ENCODE assay signal across 22 cellular contexts in genomic region chr6:168286116-168286515, GRCh38. TPM values are rescaled to one million over a fixed set of nuclear protein-coding genes. Genes with fewer than 3 reads are reported as not detected.
DNase-seq lines count a peak whose midpoint lies in the region; ATAC-seq, FAIRE-seq and TF ChIP-seq lines count a peak whose summit lies in the region.
"Had no signal": no experiment of that assay in that cellular context is flagged by ENCODE, and none has a peak within 500 bp of the region (broad histone marks: within the 10 kb centered on the region; RNA-seq: fewer than 3 reads in every experiment).

No MANE protein-coding gene starts in this region.

- H3K36me3 ChIP-seq in Panc1 (ENCODE audit: control insufficient read depth, insufficient read depth, low read length), result no peaks in the 10 kb centered on the region; the same call in 1 of the 2 replicates
- no peaks in the 10 kb centered on the region for H3K36me3 ChIP-seq in K562 (ENCODE audit: control insufficient read depth, insufficient read depth, low read length)
- H3K36me3 ChIP-seq in HepG2 (replicated peaks in 1 of 2; ENCODE audit: control insufficient read depth in 1 of 2, insufficient read depth in 2 of 2, low read length in 2 of 2), result no peaks in the 10 kb centered on the region

- TF ChIP-seq POLR2A in K562 (conservative IDR thresholded peaks at IDR 0.05) (no peak), HepG2 (IDR thresholded peaks at IDR 0.05; ENCODE audit: insufficient read depth in 1 of 2, low read depth in 2 of 2, low read length in 2 of 2) (no peak)

- WGBS in K562 (ENCODE audit: insufficient coverage, low coverage, missing lambda C conversion rate), result 1% methylated on average over 12 of the region's 12 CpGs
- WGBS in HepG2 (ENCODE audit: low lambda C conversion rate), result 13% methylated on average over 12 of the region's 12 CpGs

- POLR2A ChIA-PET in Panc1 (lab: Charles Lee) (no interaction called here), K562 (lab: Yijun Ruan, JAX) (interaction anchor here (0.6 kb wide), 1 partner anchor 81 kb away, joined by 3 read pairs; no protein-coding TSS in a partner anchor), HepG2 (lab: Yijun Ruan, JAX) (interaction anchor here (0.9 to 1.6 kb wide), 3 partner anchors 12 to 40 kb away, joined by 3 to 14 read pairs (median 5); no protein-coding TSS in a partner anchor), MCF 10A (lab: Yijun Ruan, JAX) (no interaction called here)

- no peaks in the 10 kb centered on the region for H3K4me1 ChIP-seq in Panc1 (ENCODE audit: control insufficient read depth, insufficient read depth, low read length)
- no peaks in the 10 kb centered on the region; a peak in 1 of 5 replicates for H3K4me1 ChIP-seq in K562 (replicated peaks in 1 of 2; ENCODE audit: control insufficient read depth in 2 of 2, insufficient read depth in 2 of 2, low read length in 2 of 2)
- peaks cover 49% of the 10 kb centered on the region for H3K4me1 ChIP-seq in HepG2 (ENCODE audit: insufficient read depth, low read length)

- BruUV-seq in Panc1 (replicated peaks; lab: Mats Ljungman, UMichigan) (no TSS peak), K562 (replicated peaks; lab: Mats Ljungman, UMichigan) (no TSS peak), HepG2 (replicated peaks; lab: Mats Ljungman, UMichigan) (no TSS peak), MCF 10A (replicated peaks; lab: Mats Ljungman, UMichigan) (no TSS peak)

- in situ Hi-C loops in Panc1 (cut with HindIII; ENCODE audit: low pct_unique_long_range_greater_than_20kb, low sequenced_read_pairs) (no loop called here), K562 (cut with MboI) (no loop called here), HepG2 (cut with HindIII; ENCODE audit: extremely low pct_ligation_motif_present, low pct_unique_long_range_greater_than_20kb) (no loop called here)

- DNase-seq in Panc1 (ENCODE audit: low read depth, low spot score) (no peak), K562 (ENCODE audit: extremely low read depth in 1 of 4, low spot score in 3 of 4) (no peak), HepG2 (ENCODE audit: low spot score) (peak; percentile 63), posterior vena cava (ENCODE audit: low spot score) (peak; percentile 45), MCF 10A (ENCODE audit: unreplicated experiment) (no peak), NCI-H82 treated with DMSO at 0.1 percent for 48 hours (lab: John Stamatoyannopoulos, UW; ENCODE audit: unreplicated experiment) (no peak), DMS79 treated with DMSO at 0.1 percent for 48 hours (lab: John Stamatoyannopoulos, UW) (no peak)
- DNase-seq in activated T-cell treated with anti-CD3 and anti-CD28 coated beads, Interleukin-2, amount 50 U/mL, for 24 hours, result no peak
- DNase-seq: ACHN, AML-193, DMS153, DND-41, EL, GOT3, H7, HFFc6 had no signal

- no peaks in the 10 kb centered on the region for H3K36me3 Mint-ChIP-seq in MCF 10A (ENCODE audit: insufficient read depth, unreplicated experiment)
- H3K36me3 Mint-ChIP-seq in activated T-cell treated with anti-CD3 and anti-CD28 coated beads, Interleukin-2, amount 50 U/mL, for 24 hours (ENCODE audit: low read depth), result no peaks in the 10 kb centered on the region

- H3K4me3 ChIP-seq in Panc1 (ENCODE audit: low read depth in 2 of 2, low read length in 2 of 2), result no peak overlapping the region
- no peak overlapping the region for H3K4me3 ChIP-seq in K562
- H3K4me3 ChIP-seq in HepG2 (replicated peaks in 1 of 3; ENCODE audit: insufficient read depth in 1 of 3, low read depth in 2 of 3, low read length in 3 of 3), result 0 out of 6 replicates have a peak overlapping the region, but pooled peaks of 1 of the 3 experiments have one; percentile 3
- H3K4me3 ChIP-seq: GM12878 had no signal

- H3K9me3 ChIP-seq in Panc1 (ENCODE audit: control insufficient read depth, insufficient read depth, low read depth, low read length) (no peaks in the 10 kb centered on the region), K562 (replicated peaks; ENCODE audit: control insufficient read depth, insufficient read depth, low read depth, low read length) (no peaks in the 10 kb centered on the region), HepG2 (ENCODE audit: low read length) (no peaks in the 10 kb centered on the region)

- no peak overlapping the region for H3K4me3 Mint-ChIP-seq in MCF 10A (ENCODE audit: unreplicated experiment)
- H3K4me3 Mint-ChIP-seq in activated T-cell treated with anti-CD3 and anti-CD28 coated beads, Interleukin-2, amount 50 U/mL, for 24 hours, result no peak overlapping the region
- H3K4me3 Mint-ChIP-seq: CD4-positive, alpha-beta T cell; HFFc6 had no signal

- intact Hi-C loops in Panc1 (cut with micrococcal nuclease; ENCODE audit: unreplicated experiment) (no loop called here), K562 (cut with micrococcal nuclease) (no loop called here), HepG2 (cut with micrococcal nuclease; ENCODE audit: unreplicated experiment) (no loop called here), posterior vena cava (cut with DNase I) (no loop called here), MCF 10A (cut with micrococcal nuclease) (no loop called here)

- no peak overlapping the region for H3K27ac ChIP-seq in Panc1 (ENCODE audit: low read length)
- H3K27ac ChIP-seq in K562 (ENCODE audit: extremely low read depth, low read depth, low read length), result no peak overlapping the region
- H3K27ac ChIP-seq in HepG2 (ENCODE audit: extremely low read length, insufficient read depth, low read length), result no peak overlapping the region
- H3K27ac ChIP-seq: C4-2B had no signal

- ATAC-seq in Panc1 (0 out of 2 replicates have a peak, but pooled peaks have one; percentile 39), K562 (peak; percentile 21; the same call in 2 of the 3 replicates), HepG2 (peak; percentile 88)
- ATAC-seq: GM12878, HCT116 had no signal

- H3K4me1 Mint-ChIP-seq in MCF 10A (ENCODE audit: insufficient read depth, unreplicated experiment), result no peaks in the 10 kb centered on the region
- H3K4me1 Mint-ChIP-seq in activated T-cell treated with anti-CD3 and anti-CD28 coated beads, Interleukin-2, amount 50 U/mL, for 24 hours (ENCODE audit: low read depth), result peaks cover 26% of the 10 kb centered on the region

- H3K4me2 ChIP-seq in K562 (ENCODE audit: insufficient read depth, low read length) (no peak overlapping the region), HepG2 (ENCODE audit: low read depth, low read length) (peak overlapping the region; percentile 43)

- TF ChIP-seq EP300 in K562 (IDR thresholded peaks at IDR 0.05; ENCODE audit: low read length) (no peak), HepG2 (IDR thresholded peaks at IDR 0.05; ENCODE audit: low read depth in 2 of 2, low read length in 2 of 2) (no peak), HepG2 (CRISPR knock-in tag; IDR thresholded peaks at IDR 0.05; ENCODE audit: borderline replicate concordance) (no peak)

- H3K9me3 Mint-ChIP-seq in MCF 10A (ENCODE audit: unreplicated experiment), result no peaks in the 10 kb centered on the region
- H3K9me3 Mint-ChIP-seq in activated T-cell treated with anti-CD3 and anti-CD28 coated beads, Interleukin-2, amount 50 U/mL, for 24 hours, result no peaks in the 10 kb centered on the region
- H3K9me3 Mint-ChIP-seq: CD4-positive, alpha-beta T cell had no signal

- CTCF ChIA-PET in Panc1 (lab: Charles Lee) (no interaction called here), K562 (lab: Yijun Ruan, JAX; ENCODE audit: low intra/inter-chr PET ratio) (no interaction called here), HepG2 (lab: Yijun Ruan, JAX; ENCODE audit: low intra/inter-chr PET ratio, low total read pairs) (no interaction called here), MCF 10A (lab: Yijun Ruan, JAX) (interaction anchor here (0.6 kb wide), 1 partner anchor 28 kb away, joined by 3 read pairs; no protein-coding TSS in a partner anchor)

- H3K27ac Mint-ChIP-seq in MCF 10A (ENCODE audit: low read depth, unreplicated experiment), result no peak overlapping the region
- H3K27ac Mint-ChIP-seq in activated T-cell treated with anti-CD3 and anti-CD28 coated beads, Interleukin-2, amount 50 U/mL, for 24 hours, result no peak overlapping the region
- H3K27ac Mint-ChIP-seq: CD4-positive, alpha-beta T cell; HFFc6 had no signal

- H3K27me3 Mint-ChIP-seq in MCF 10A (ENCODE audit: insufficient read depth, unreplicated experiment), result peaks cover 17% of the 10 kb centered on the region
- H3K27me3 Mint-ChIP-seq in activated T-cell treated with anti-CD3 and anti-CD28 coated beads, Interleukin-2, amount 50 U/mL, for 24 hours, result peaks cover 48% of the 10 kb centered on the region

- peaks cover 5% of the 10 kb centered on the region for H3K27me3 ChIP-seq in Panc1 (ENCODE audit: control insufficient read depth, insufficient read depth, low read length)
- H3K27me3 ChIP-seq in K562 (ENCODE audit: control insufficient read depth in 2 of 2, insufficient read depth in 2 of 2, low read length in 2 of 2), result peaks cover 39 to 63% of the 10 kb centered on the region in 2 experiments
- no peaks in the 10 kb centered on the region for H3K27me3 ChIP-seq in HepG2 (ENCODE audit: control insufficient read depth in 1 of 2, insufficient read depth in 2 of 2, low read length in 2 of 2)

- TF ChIP-seq CTCF in Panc1 (IDR thresholded peaks at IDR 0.05) (no peak), K562 (IDR thresholded peaks at IDR 0.05 in 2 of 3, conservative IDR thresholded peaks at IDR 0.05 in 1 of 3; ENCODE audit: insufficient read depth in 2 of 3, low read depth in 1 of 3, low read length in 3 of 3) (no peak), HepG2 (CRISPR knock-in tag; IDR thresholded peaks at IDR 0.05) (no peak), MCF 10A (IDR thresholded peaks at IDR 0.05; ENCODE audit: unreplicated experiment) (no peak)

- no peak overlapping the region for H2AFZ ChIP-seq in K562 (ENCODE audit: low read depth, low read length)
- no peak overlapping the region for H2AFZ ChIP-seq in HepG2 (ENCODE audit: low read length)

- peaks cover 13% of the 10 kb centered on the region for H4K20me1 ChIP-seq in K562 (replicated peaks; ENCODE audit: control insufficient read depth, insufficient read depth, low read length)
- no peaks in the 10 kb centered on the region for H4K20me1 ChIP-seq in HepG2 (ENCODE audit: insufficient read depth, low read length)

- TF ChIP-seq RAD21 in K562 (CRISPR knock-in tag; conservative IDR thresholded peaks at IDR 0.05 in 1 of 2, IDR thresholded peaks at IDR 0.05 in 1 of 2) (no peak), HepG2 (CRISPR knock-in tag; IDR thresholded peaks at IDR 0.05) (no peak)

- no peak overlapping the region for H3K9ac ChIP-seq in K562 (ENCODE audit: insufficient read depth in 1 of 2, low read depth in 2 of 2, low read length in 2 of 2)
- H3K9ac ChIP-seq in HepG2 (ENCODE audit: insufficient read depth, low read depth, low read length), result no peak overlapping the region

- peaks cover 3% of the 10 kb centered on the region for H3K9me1 ChIP-seq in K562 (ENCODE audit: control insufficient read depth, insufficient read depth, low read length)

- H3K79me2 ChIP-seq in K562 (ENCODE audit: control insufficient read depth, insufficient read depth, low read length) (no peaks in the 10 kb centered on the region), HepG2 (ENCODE audit: insufficient read depth, low read length) (no peaks in the 10 kb centered on the region)

- no peak for FAIRE-seq in K562 (lab: Jason Lieb, UNC)
- peak; percentile 64 for FAIRE-seq in HepG2 (lab: Jason Lieb, UNC)
- FAIRE-seq: GM12878 had no signal

RNA-seq across cellular contexts. Expression of gene DACT2, which starts 33.5 kb away (rescaled TPM):
- 3.3 TPM for total RNA-seq in Panc1 (2021; ENCODE audit: unreplicated experiment)
- 8.0 TPM for polyA plus RNA-seq in Panc1 (2012; ENCODE audit: insufficient read length)
- not detected in 2 replicates for total RNA-seq in K562 (2011; cell fraction: chromatin; rRNA removed; ENCODE audit: low replicate concordance)
- not detected in 2 replicates for total RNA-seq in K562 (2011; cell fraction: nucleolus; rRNA removed)
- total RNA-seq in K562 (2011; cell fraction: nucleoplasm; rRNA removed), result not detected in 2 replicates
- not detected in 2 replicates for total RNA-seq in K562 (2014; rRNA removed)
- not detected in 2 replicates for total RNA-seq in K562 (2014; rRNA removed; fragmentation: Illumina TruSeq; extraction: Trizol)
- total RNA-seq in K562 (2015; rRNA removed; fragmentation: Illumina TruSeq; extraction: Trizol), result not detected in 2 replicates
- total RNA-seq in K562 (2021), result not detected in 2 replicates
- not detected in 2 replicates for polyA plus RNA-seq in K562 (2011; rRNA removed)
- 0.15 TPM in 1 of 2 replicates, not detected in the other for polyA plus RNA-seq in K562 (2011; cell fraction: cytosol; rRNA removed)
- 0.20 TPM in 1 of 2 replicates, not detected in the other for polyA plus RNA-seq in K562 (2011; cell fraction: nucleus; rRNA removed)
- not detected in 2 replicates for polyA plus RNA-seq in K562 (2012)
- not detected in 2 replicates for polyA plus RNA-seq in K562 (2014; fragmentation: Illumina TruSeq; extraction: Trizol)
- polyA plus RNA-seq in K562 (2014; fragmentation: Nextera tagmentation; extraction: Ambion mirVana), result not detected
- not detected in 2 replicates for polyA plus RNA-seq in K562 (2014; rRNA removed)
- not detected in 2 replicates for polyA minus RNA-seq in K562 (2011; rRNA and poly(A)+ RNA removed)
- not detected in 2 replicates for polyA minus RNA-seq in K562 (2011; cell fraction: cytosol; rRNA and poly(A)+ RNA removed)
- polyA minus RNA-seq in K562 (2011; cell fraction: nucleus; rRNA and poly(A)+ RNA removed), result 0.13 TPM in 1 of 2 replicates, not detected in the other
- not detected in 2 replicates for total RNA-seq in HepG2 (2016; rRNA removed; fragmentation: Illumina TruSeq; extraction: Trizol)
- not detected in 2 replicates for total RNA-seq in HepG2 (2016; cell fraction: cytosol; rRNA removed; fragmentation: Illumina TruSeq; extraction: Trizol; ENCODE audit: low read depth)
- not detected in 2 replicates for total RNA-seq in HepG2 (2016; cell fraction: insoluble cytoplasmic fraction; rRNA removed; fragmentation: Illumina TruSeq; extraction: Trizol)
- not detected in 2 replicates for total RNA-seq in HepG2 (2016; cell fraction: membrane; rRNA removed; fragmentation: Illumina TruSeq; extraction: Trizol)
- total RNA-seq in HepG2 (2016; cell fraction: nucleus; rRNA removed; fragmentation: Illumina TruSeq; extraction: Trizol), result not detected in 2 replicates
- polyA plus RNA-seq in HepG2 (2011; rRNA removed), result 0.10 and 0.15 TPM in 2 replicates
- polyA plus RNA-seq in HepG2 (2011; cell fraction: cytosol; rRNA removed), result 0.12 and 0.23 TPM in 2 replicates
- 0.23 and 0.45 TPM in 2 replicates for polyA plus RNA-seq in HepG2 (2011; cell fraction: nucleus; rRNA removed)
- not detected in 2 replicates for polyA plus RNA-seq in HepG2 (2012)
- not detected in 2 replicates for polyA plus RNA-seq in HepG2 (2016; cell fraction: cytosol; fragmentation: Illumina TruSeq; extraction: Trizol; ENCODE audit: low read depth)
- not detected in 2 replicates for polyA plus RNA-seq in HepG2 (2016; cell fraction: insoluble cytoplasmic fraction; fragmentation: Illumina TruSeq; extraction: Trizol; ENCODE audit: low read depth)
- polyA plus RNA-seq in HepG2 (2016; cell fraction: membrane; fragmentation: Illumina TruSeq; extraction: Trizol; ENCODE audit: low read depth), result not detected in 2 replicates
- not detected in 2 replicates for polyA plus RNA-seq in HepG2 (2016; cell fraction: nucleus; fragmentation: Illumina TruSeq; extraction: Trizol; ENCODE audit: insufficient read depth, low read depth)
- 0.26 TPM in 1 of 2 replicates, not detected in the other for polyA minus RNA-seq in HepG2 (2011; rRNA and poly(A)+ RNA removed; ENCODE audit: low replicate concordance)
- polyA minus RNA-seq in HepG2 (2011; cell fraction: cytosol; rRNA and poly(A)+ RNA removed), result 0.26 and 0.30 TPM in 2 replicates
- polyA minus RNA-seq in HepG2 (2011; cell fraction: nucleus; rRNA and poly(A)+ RNA removed), result 0.25 TPM in 1 of 2 replicates, not detected in the other
- 1 to 10 TPM in 1 of 2 donors, under 1 TPM in 1; 0.24 to 1.7 TPM for total RNA-seq in posterior vena cava
- total RNA-seq in MCF 10A (2022), result not detected in 2 replicates
- total RNA-seq: CD4-positive, alpha-beta T cell; G401; GM12878; HFFc6 had no signal
- polyA plus RNA-seq: BJ, GM12878 had no signal

Comparison
In these comparisons a context has a peak if more than half of its experiments do, and no peak if none do; other contexts are left out.
1. ATAC-seq: peak in every context shown above with its lines; median percentile 88 in HepG2; 39 in Panc1; 21 in K562.
2. DNase-seq: peak in HepG2 (single experiment) and posterior vena cava (single experiment); none in Panc1 (single experiment), K562 (0 of 4), MCF 10A (single experiment), NCI-H82 treated with DMSO at 0.1 percent for 48 hours (single experiment), DMS79 treated with DMSO at 0.1 percent for 48 hours (single experiment) and activated T-cell treated with anti-CD3 and anti-CD28 coated beads, Interleukin-2, amount 50 U/mL, for 24 hours (single experiment).
3. POLR2A ChIA-PET loops: an anchor here in K562 (0.6 kb wide) and HepG2 (0.9 to 1.6 kb wide); none called in Panc1 and MCF 10A.